Comparison of ENCODE assay signal across 1 cellular context in the genomic region with DNA sequence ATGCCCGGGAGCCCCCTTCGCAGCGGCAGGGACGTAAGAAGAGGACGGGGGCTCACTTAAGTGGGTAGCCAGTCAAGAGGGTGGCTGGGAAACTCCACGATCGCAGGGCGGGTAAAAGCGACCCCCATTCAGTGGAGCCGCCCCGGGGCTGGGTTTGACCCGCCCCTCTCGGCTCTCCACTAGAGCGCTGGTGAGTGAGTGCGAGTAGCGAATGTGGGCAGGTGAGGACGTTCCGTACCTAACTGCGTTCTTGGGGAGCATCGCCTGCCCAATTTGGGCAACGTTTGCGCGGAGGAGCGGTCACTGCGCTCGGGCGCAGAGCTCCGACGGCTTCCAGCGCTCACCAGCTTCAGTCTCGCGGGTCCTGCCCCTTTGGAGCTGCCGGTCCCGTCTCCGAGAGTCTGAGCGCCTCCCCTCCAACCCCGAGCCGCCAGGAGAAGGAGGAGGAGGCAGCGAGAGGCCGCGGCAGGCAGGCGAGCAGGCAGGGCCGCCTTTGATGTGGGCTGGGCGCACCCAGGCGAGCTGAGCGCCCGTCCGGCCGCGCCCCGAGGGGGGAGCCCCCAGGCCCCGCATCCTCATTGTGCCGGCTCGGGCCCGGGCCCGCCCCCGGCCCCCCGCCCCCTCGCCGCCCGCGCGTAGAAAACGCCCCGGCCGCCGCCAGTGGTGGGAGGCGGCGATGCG.
TF ChIP-seq lines count a peak whose summit lies in the region.

Gene FGF18 (plus strand): TSS at position 666 of the 681 bp plus-strand sequence. CDS start 553 bp downstream, outside the sequence.

TF ChIP-seq in HepG2, 621 proteins besides CTCF, POLR2A, EP300 and RAD21 (continued from another document):
- 0 out of 2 replicates have a peak, but pooled peaks have one; percentile 5 for TF ChIP-seq FOXP4 (CRISPR knock-in tag; IDR thresholded peaks at IDR 0.05)
- peak; percentile 2; the same call in 1 of the 2 replicates for TF ChIP-seq ZNF333 (CRISPR knock-in tag; IDR thresholded peaks at IDR 0.05; ENCODE audit: borderline replicate concordance)
- TF ChIP-seq ZNF777 (CRISPR knock-in tag; IDR thresholded peaks at IDR 0.05): peak; percentile 70
- TF ChIP-seq ZFAT (CRISPR knock-in tag; conservative IDR thresholded peaks at IDR 0.05): no peak
- 0 out of 2 replicates have a peak, but pooled peaks have one; percentile 38 for TF ChIP-seq ARNT2 (CRISPR knock-in tag; IDR thresholded peaks at IDR 0.05; ENCODE audit: low read depth)
- TF ChIP-seq ZBTB38 (CRISPR knock-in tag; IDR thresholded peaks at IDR 0.05): no peak
- 0 out of 2 replicates have a peak, but pooled peaks have one; percentile 0 for TF ChIP-seq ZNF256 (CRISPR knock-in tag; conservative IDR thresholded peaks at IDR 0.05)
- peak; percentile 15 for TF ChIP-seq ASH2L (IDR thresholded peaks at IDR 0.05; ENCODE audit: insufficient read length, low read depth, low read length)
